11 cellular contexts compared by ENCODE assay signal in the genomic region with DNA sequence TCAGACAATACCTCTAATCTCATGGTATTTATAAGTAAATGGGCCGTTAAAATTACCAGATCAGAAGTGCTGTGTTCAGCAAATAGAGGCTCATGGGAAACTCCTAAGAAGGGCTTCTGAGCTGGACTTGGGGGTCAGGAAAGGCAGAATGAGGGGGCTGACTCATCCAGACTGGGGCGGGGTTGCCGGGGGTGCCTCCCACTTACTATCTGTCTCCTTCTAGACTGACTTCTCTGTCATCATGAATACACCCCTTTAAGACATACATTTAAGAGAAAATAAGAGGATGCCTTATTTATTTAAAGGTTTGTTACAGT.
A peak's percentile ranks its signal among the peaks of the same experiment; 100 is the strongest.
DNase-seq lines count a peak whose midpoint lies in the region; ATAC-seq and TF ChIP-seq lines count a peak whose summit lies in the region.
"Had no signal": no experiment of that assay in that cellular context is flagged by ENCODE, and none has a peak within 500 bp of the region (broad histone marks: within the 10 kb centered on the region; RNA-seq: fewer than 3 reads in every experiment).

No MANE protein-coding gene starts in this region.

- POLR2A ChIA-PET in Caco-2 (lab: Charles Lee) (no interaction called here), Panc1 (lab: Charles Lee) (interaction anchor here (0.6 to 1.5 kb wide), 7 partner anchors 9 to 115 kb away, joined by 3 to 16 read pairs (median 5); no protein-coding TSS in a partner anchor)

- H3K36me3 ChIP-seq in Caco-2 (ENCODE audit: control insufficient read depth, insufficient read depth, low read length) (no peaks in the 10 kb centered on the region), Panc1 (ENCODE audit: control insufficient read depth, insufficient read depth, low read length) (no peaks in the 10 kb centered on the region), parathyroid adenoma (ENCODE audit: control insufficient read depth, insufficient read depth, low read length) (no peaks in the 10 kb centered on the region)

- H3K4me2 ChIP-seq in parathyroid adenoma (ENCODE audit: low read length): no peak overlapping the region
- H3K4me2 ChIP-seq: GM23338 had no signal

- CTCF ChIA-PET in Caco-2 (lab: Charles Lee): no interaction called here
- CTCF ChIA-PET in Panc1 (lab: Charles Lee): interaction anchor here (0.8 kb wide), 1 partner anchor 12 kb away, joined by 3 read pairs; no protein-coding TSS in a partner anchor

- BruUV-seq in Caco-2 (replicated peaks; lab: Mats Ljungman, UMichigan) (no TSS peak), Panc1 (replicated peaks; lab: Mats Ljungman, UMichigan) (no TSS peak)

- H2AFZ ChIP-seq in parathyroid adenoma: no peak overlapping the region

- H3K9me3 Mint-ChIP-seq in Caco-2 (ENCODE audit: unreplicated experiment): peaks cover 12% of the 10 kb centered on the region

- peaks cover 42% of the 10 kb centered on the region for H3K4me1 Mint-ChIP-seq in Caco-2 (ENCODE audit: low read depth, unreplicated experiment)

- no peak overlapping the region for H3K4me3 Mint-ChIP-seq in Caco-2 (ENCODE audit: unreplicated experiment)
- H3K4me3 Mint-ChIP-seq: activated CD4-positive, alpha-beta T cell treated with anti-CD3 and anti-CD28 coated beads for 36 hours; GM23338 had no signal

- ATAC-seq in Panc1: 0 out of 2 replicates have a peak, but pooled peaks have one; percentile 29
- no peak for ATAC-seq in GM21619 (IDR thresholded peaks at IDR 0.05; ENCODE audit: unreplicated experiment)
- ATAC-seq in HG03108 (IDR thresholded peaks at IDR 0.05; ENCODE audit: unreplicated experiment): no peak
- ATAC-seq in HG02678 (IDR thresholded peaks at IDR 0.05; ENCODE audit: unreplicated experiment): no peak
- ATAC-seq: activated CD4-positive, alpha-beta T cell treated with anti-CD3 and anti-CD28 coated beads for 36 hours had no signal

- H3K9me3 ChIP-seq in Caco-2: 0 out of 2 replicates have a peak, but pooled peaks cover 6% of the 10 kb centered on the region
- H3K9me3 ChIP-seq in Panc1 (ENCODE audit: control insufficient read depth, insufficient read depth, low read depth, low read length): peaks cover 22% of the 10 kb centered on the region; the same call in 1 of the 2 replicates
- H3K9me3 ChIP-seq in parathyroid adenoma (ENCODE audit: control insufficient read depth, low read length): no peaks in the 10 kb centered on the region

- H3K27ac ChIP-seq in Panc1 (ENCODE audit: low read length): peak overlapping the region; percentile 100
- H3K27ac ChIP-seq in epithelial cell of prostate: peak overlapping the region; percentile 87
- peak overlapping the region; percentile 93 for H3K27ac ChIP-seq in parathyroid adenoma

- TF ChIP-seq CTCF in Caco-2 (IDR thresholded peaks at IDR 0.05; ENCODE audit: insufficient read depth in 1 of 2, low read depth in 1 of 2, low read length in 1 of 2, severe bottlenecking in 1 of 2, unreplicated experiment in 1 of 2) (no peak), Panc1 (IDR thresholded peaks at IDR 0.05) (no peak), parathyroid adenoma (IDR thresholded peaks at IDR 0.05) (no peak)

- peak overlapping the region; percentile 79 for H3K27ac Mint-ChIP-seq in Caco-2 (ENCODE audit: unreplicated experiment)
- H3K27ac Mint-ChIP-seq: activated CD4-positive, alpha-beta T cell treated with anti-CD3 and anti-CD28 coated beads for 36 hours; GM23338 had no signal

- no peak overlapping the region for H3K9ac ChIP-seq in parathyroid adenoma

- H3K4me1 ChIP-seq in Caco-2 (peaks cover 50% of the 10 kb centered on the region), Panc1 (ENCODE audit: control insufficient read depth, insufficient read depth, low read length) (peaks cover 44% of the 10 kb centered on the region), parathyroid adenoma (peaks cover 11% of the 10 kb centered on the region)

- intact Hi-C loops in Caco-2 (cut with micrococcal nuclease; ENCODE audit: unreplicated experiment) (loop anchor here (5.0 kb wide), 3 partner anchors 45 to 60 kb away; no protein-coding TSS in a partner anchor), Panc1 (cut with micrococcal nuclease; ENCODE audit: unreplicated experiment) (no loop called here)

- H3K27me3 ChIP-seq in Caco-2 (replicated peaks; ENCODE audit: control insufficient read depth, insufficient read depth, low read length) (no peaks in the 10 kb centered on the region), Panc1 (ENCODE audit: control insufficient read depth, insufficient read depth, low read length) (no peaks in the 10 kb centered on the region), parathyroid adenoma (ENCODE audit: control insufficient read depth, insufficient read depth, low read length) (no peaks in the 10 kb centered on the region)

- peaks cover 11% of the 10 kb centered on the region for H3K36me3 Mint-ChIP-seq in Caco-2 (ENCODE audit: insufficient read depth, unreplicated experiment)

- no peaks in the 10 kb centered on the region for H3K79me2 ChIP-seq in parathyroid adenoma

- DNase-seq in Caco-2 (no peak), Panc1 (ENCODE audit: low read depth, low spot score) (no peak), epithelial cell of prostate (ENCODE audit: low read depth, low spot score) (no peak), amniotic stem cell (lab: John Stamatoyannopoulos, UW) (no peak)
- DNase-seq: activated CD4-positive, alpha-beta T cell treated with anti-CD3 and anti-CD28 coated beads for 36 hours; NCI-H1417 treated with DMSO at 0.1 percent for 48 hours had no signal

- H3K27me3 Mint-ChIP-seq in Caco-2 (ENCODE audit: insufficient read depth, unreplicated experiment): no peaks in the 10 kb centered on the region

- H3K4me3 ChIP-seq in Caco-2 (ENCODE audit: low read depth, low read length) (no peak overlapping the region), Panc1 (ENCODE audit: low read depth in 2 of 2, low read length in 2 of 2) (no peak overlapping the region), parathyroid adenoma (ENCODE audit: low read depth, low read length) (no peak overlapping the region)
- H3K4me3 ChIP-seq: GM23338 had no signal

- in situ Hi-C loops in Panc1 (cut with HindIII; ENCODE audit: low pct_unique_long_range_greater_than_20kb, low sequenced_read_pairs): no loop called here
